Comparison of ENCODE assay signal across 9 cellular contexts in the genomic region with DNA sequence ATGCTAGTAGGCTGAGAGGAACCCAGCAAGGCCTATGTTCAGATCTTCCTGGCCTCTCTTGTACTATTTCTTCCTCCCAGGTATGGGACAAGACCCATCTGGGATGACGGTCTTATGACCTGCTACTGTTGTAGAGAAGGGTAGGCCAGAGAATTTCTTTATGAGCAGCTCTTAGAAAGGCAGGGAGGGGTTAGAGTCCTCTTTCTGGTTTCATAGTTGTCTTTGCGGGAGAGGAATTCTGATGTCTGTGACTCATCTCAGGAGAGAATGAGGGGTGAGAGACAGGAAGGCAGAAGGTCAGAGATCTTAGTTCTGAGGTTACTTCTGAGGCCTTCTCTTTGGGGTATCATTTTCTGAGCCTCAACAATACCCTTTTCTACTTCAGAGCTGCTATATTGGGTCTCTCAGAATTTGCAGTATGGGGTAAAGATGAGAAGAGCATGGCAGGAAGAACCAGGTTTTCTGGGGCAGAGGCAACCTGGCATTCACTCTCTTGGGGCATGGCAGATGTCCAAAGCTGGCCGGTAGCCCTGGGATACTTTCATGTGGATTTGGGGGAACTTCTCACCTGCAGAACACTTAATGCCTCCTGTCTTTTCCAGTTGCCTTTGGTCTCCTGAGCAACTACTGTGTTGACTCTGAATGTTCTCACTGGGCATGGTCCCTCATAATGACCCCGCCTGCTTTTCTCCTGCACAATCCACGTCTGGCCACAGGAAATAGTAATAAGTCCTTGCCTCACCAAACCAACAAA.
DNase-seq lines count a peak whose midpoint lies in the region; ATAC-seq, FAIRE-seq and TF ChIP-seq lines count a peak whose summit lies in the region.
"Had no signal": no experiment of that assay in that cellular context is flagged by ENCODE, and none has a peak within 500 bp of the region (broad histone marks: within the 10 kb centered on the region; RNA-seq: fewer than 3 reads in every experiment).

No MANE protein-coding gene starts in this region.

- H3K9me3 Mint-ChIP-seq in activated T-helper 2 cell treated with anti-CD3 and anti-CD28 coated beads, Interferon-gamma antibody, Interleukin-2, Interleukin-4, amounts not matched to agents 10 μg/mL and 5 μg/mL and 100 μg/mL, durations not matched to agents 14 hours and 24 hours and 36 hours, result peaks cover 10% of the 10 kb centered on the region
- peaks cover 7% of the 10 kb centered on the region for H3K9me3 Mint-ChIP-seq in progenitor cell of endocrine pancreas (ENCODE audit: low read depth)
- peaks cover 7% of the 10 kb centered on the region for H3K9me3 Mint-ChIP-seq in CD4-positive, alpha-beta T cell

- H3K36me3 ChIP-seq in body of pancreas (replicated peaks in 1 of 2; ENCODE audit: insufficient read depth in 1 of 2, low read depth in 2 of 2) (no peaks in the 10 kb centered on the region), uterus (no peaks in the 10 kb centered on the region)

- FAIRE-seq in GM19239 (lab: Jason Lieb, UNC), result peak; percentile 63

- no peaks in the 10 kb centered on the region for H3K9me3 ChIP-seq in CD4-positive, alpha-beta T cell (ENCODE audit: control insufficient read depth, low read length)
- no peaks in the 10 kb centered on the region for H3K9me3 ChIP-seq in body of pancreas
- no peaks in the 10 kb centered on the region for H3K9me3 ChIP-seq in uterus

- TF ChIP-seq POLR2A in body of pancreas (IDR thresholded peaks at IDR 0.05), result no peak
- TF ChIP-seq POLR2A in uterus (IDR thresholded peaks at IDR 0.05), result no peak

- CTCF ChIA-PET in CD4-positive, alpha-beta T cell (lab: Charles Lee), result no interaction called here

- peak overlapping the region; percentile 35 for H3K27ac Mint-ChIP-seq in activated T-helper 2 cell treated with anti-CD3 and anti-CD28 coated beads, Interferon-gamma antibody, Interleukin-2, Interleukin-4, amounts not matched to agents 10 μg/mL and 5 μg/mL and 100 μg/mL, durations not matched to agents 14 hours and 24 hours and 36 hours
- peak overlapping the region; percentile 9 for H3K27ac Mint-ChIP-seq in progenitor cell of endocrine pancreas
- no peak overlapping the region for H3K27ac Mint-ChIP-seq in CD4-positive, alpha-beta T cell
- H3K27ac Mint-ChIP-seq: dendritic cell treated with granulocyte-macrophage colony-stimulating factor and Interleukin-4, amounts not matched to agents 40 ng/mL and 50 ng/mL, for 4 days had no signal

- intact Hi-C loops in activated T-helper 2 cell treated with anti-CD3 and anti-CD28 coated beads, Interferon-gamma antibody, Interleukin-2, Interleukin-4, amounts not matched to agents 10 μg/mL and 5 μg/mL and 100 μg/mL, durations not matched to agents 14 hours and 24 hours and 36 hours (cut with micrococcal nuclease), result loop anchor here (1.0 to 5.0 kb wide), 4 partner anchors 40 to 777 kb away; no protein-coding TSS in a partner anchor
- intact Hi-C loops in CD4-positive, alpha-beta T cell (cut with DNase I, micrococcal nuclease), result no loop called here
- intact Hi-C loops in body of pancreas (cut with DNase I), result no loop called here
- intact Hi-C loops in uterus (cut with DNase I; ENCODE audit: low total_unique reads), result no loop called here

- H3K27ac ChIP-seq in CD4-positive, alpha-beta T cell (ENCODE audit: low read depth, low read length), result no peak overlapping the region
- no peak overlapping the region for H3K27ac ChIP-seq in body of pancreas
- no peak overlapping the region for H3K27ac ChIP-seq in uterus

- DNase-seq in GM19239 (ENCODE audit: insufficient read length, low spot score), result no peak
- DNase-seq in activated T-helper 2 cell treated with anti-CD3 and anti-CD28 coated beads, Interferon-gamma antibody, Interleukin-2, Interleukin-4, amounts not matched to agents 10 μg/mL and 5 μg/mL and 100 μg/mL, durations not matched to agents 14 hours and 24 hours and 36 hours (ENCODE audit: low spot score), result no peak
- DNase-seq in progenitor cell of endocrine pancreas (ENCODE audit: low spot score, unreplicated experiment), result no peak
- DNase-seq in CD4-positive, alpha-beta T cell, result no peak
- no peak for DNase-seq in HPDE6-E6E7 (ENCODE audit: extremely low spot score)
- no peak for DNase-seq in body of pancreas
- no peak for DNase-seq in uterus

- ATAC-seq in HG02973 (IDR thresholded peaks at IDR 0.05; ENCODE audit: unreplicated experiment), result peak; percentile 91
- no peak for ATAC-seq in CD4-positive, alpha-beta T cell (ENCODE audit: poor library complexity)
- ATAC-seq in body of pancreas, result no peak

- WGBS in body of pancreas, 2 donors, result 86 to 89% methylated on average over 5 of the region's 5 CpGs

- H3K27me3 Mint-ChIP-seq in activated T-helper 2 cell treated with anti-CD3 and anti-CD28 coated beads, Interferon-gamma antibody, Interleukin-2, Interleukin-4, amounts not matched to agents 10 μg/mL and 5 μg/mL and 100 μg/mL, durations not matched to agents 14 hours and 24 hours and 36 hours (ENCODE audit: low read depth), result no peaks in the 10 kb centered on the region
- no peaks in the 10 kb centered on the region for H3K27me3 Mint-ChIP-seq in progenitor cell of endocrine pancreas
- H3K27me3 Mint-ChIP-seq in CD4-positive, alpha-beta T cell, result no peaks in the 10 kb centered on the region
- H3K27me3 Mint-ChIP-seq: dendritic cell treated with granulocyte-macrophage colony-stimulating factor and Interleukin-4, amounts not matched to agents 40 ng/mL and 50 ng/mL, for 4 days had no signal

- H3K27me3 ChIP-seq in CD4-positive, alpha-beta T cell (ENCODE audit: control insufficient read depth, insufficient read depth, low read length), result no peaks in the 10 kb centered on the region
- H3K27me3 ChIP-seq in body of pancreas, result no peaks in the 10 kb centered on the region
- H3K27me3 ChIP-seq in uterus, result no peaks in the 10 kb centered on the region

- no peak overlapping the region for H3K4me3 ChIP-seq in body of pancreas
- H3K4me3 ChIP-seq in uterus, result no peak overlapping the region

- H3K4me1 ChIP-seq in body of pancreas, result no peaks in the 10 kb centered on the region
- H3K4me1 ChIP-seq in uterus, result no peaks in the 10 kb centered on the region

- no peak for TF ChIP-seq CTCF in progenitor cell of endocrine pancreas (IDR thresholded peaks at IDR 0.05; ENCODE audit: unreplicated experiment)
- TF ChIP-seq CTCF in CD4-positive, alpha-beta T cell (IDR thresholded peaks at IDR 0.05), result no peak
- TF ChIP-seq CTCF in body of pancreas (IDR thresholded peaks at IDR 0.05), result no peak
- TF ChIP-seq CTCF in uterus (IDR thresholded peaks at IDR 0.05), result no peak

- POLR2A ChIA-PET in CD4-positive, alpha-beta T cell (lab: Charles Lee), result no interaction called here

- no peak overlapping the region for H3K4me3 Mint-ChIP-seq in activated T-helper 2 cell treated with anti-CD3 and anti-CD28 coated beads, Interferon-gamma antibody, Interleukin-2, Interleukin-4, amounts not matched to agents 10 μg/mL and 5 μg/mL and 100 μg/mL, durations not matched to agents 14 hours and 24 hours and 36 hours (ENCODE audit: low read depth)
- no peak overlapping the region for H3K4me3 Mint-ChIP-seq in progenitor cell of endocrine pancreas (ENCODE audit: low read depth)
- H3K4me3 Mint-ChIP-seq in CD4-positive, alpha-beta T cell, result no peak overlapping the region
- H3K4me3 Mint-ChIP-seq: dendritic cell treated with granulocyte-macrophage colony-stimulating factor and Interleukin-4, amounts not matched to agents 40 ng/mL and 50 ng/mL, for 4 days had no signal

- peaks cover 36% of the 10 kb centered on the region for H3K4me1 Mint-ChIP-seq in activated T-helper 2 cell treated with anti-CD3 and anti-CD28 coated beads, Interferon-gamma antibody, Interleukin-2, Interleukin-4, amounts not matched to agents 10 μg/mL and 5 μg/mL and 100 μg/mL, durations not matched to agents 14 hours and 24 hours and 36 hours (ENCODE audit: low read depth)
- peaks cover 5% of the 10 kb centered on the region for H3K4me1 Mint-ChIP-seq in progenitor cell of endocrine pancreas (ENCODE audit: low read depth)
- no peaks in the 10 kb centered on the region for H3K4me1 Mint-ChIP-seq in CD4-positive, alpha-beta T cell (ENCODE audit: low read depth)

- H3K36me3 Mint-ChIP-seq in activated T-helper 2 cell treated with anti-CD3 and anti-CD28 coated beads, Interferon-gamma antibody, Interleukin-2, Interleukin-4, amounts not matched to agents 10 μg/mL and 5 μg/mL and 100 μg/mL, durations not matched to agents 14 hours and 24 hours and 36 hours (ENCODE audit: low read depth), result peaks cover 11% of the 10 kb centered on the region
- H3K36me3 Mint-ChIP-seq in progenitor cell of endocrine pancreas (ENCODE audit: insufficient read depth), result peaks cover 25% of the 10 kb centered on the region
- peaks cover 22% of the 10 kb centered on the region for H3K36me3 Mint-ChIP-seq in CD4-positive, alpha-beta T cell (ENCODE audit: low read depth)
